In the genomic region with DNA sequence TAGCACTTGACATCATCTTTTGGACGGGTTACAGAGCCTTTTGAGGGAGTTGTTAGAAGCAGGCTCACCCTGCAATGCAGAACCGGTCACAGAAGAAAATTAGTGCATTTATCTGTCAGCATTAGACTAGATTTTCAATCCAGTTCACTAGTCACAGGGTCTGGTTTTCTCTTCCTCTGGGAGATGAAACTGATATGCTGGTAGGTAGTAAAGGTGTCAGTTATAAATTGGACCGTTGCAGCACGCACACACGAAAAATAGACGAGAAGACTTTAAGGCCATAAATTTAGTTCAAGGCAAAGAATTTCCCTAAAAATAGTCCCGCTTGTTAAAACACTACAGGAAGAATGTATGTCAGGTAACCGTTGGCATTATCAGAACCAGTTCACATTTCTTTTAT, we compare ENCODE assay signal across 27 cellular contexts.
"Had no signal": no experiment of that assay in that cellular context is flagged by ENCODE, and none has a peak within 500 bp of the region (broad histone marks: within the 10 kb centered on the region; RNA-seq: fewer than 3 reads in every experiment).

No MANE protein-coding gene starts in this region.

- H3K9me3 ChIP-seq: gastrocnemius medialis, left lung, prostate gland, right atrium auricular region, suprapubic skin, transverse colon, upper lobe of right lung, uterus had no signal

- H3K36me3 Mint-ChIP-seq: mesothelial cell of epicardium; naive thymus-derived CD4-positive, alpha-beta T cell had no signal

- H3K79me2 ChIP-seq: hepatocyte had no signal

- ATAC-seq: gastrocnemius medialis; left lung; naive thymus-derived CD4-positive, alpha-beta T cell; sciatic nerve; stimulated activated naive CD8-positive, alpha-beta T cell treated with anti-CD3 and anti-CD28 coated beads, Interleukin-15, amount 100 ng/mL, for 72 hours; upper lobe of right lung had no signal

- DNase-seq: dorsolateral prefrontal cortex; effector CD4-positive, alpha-beta T cell; foreskin fibroblast; gastrocnemius medialis; head of caudate nucleus; kidney; left lung; mesenchymal stem cell; naive thymus-derived CD4-positive, alpha-beta T cell; nucleus accumbens; stimulated activated CD4-positive, alpha-beta T cell treated with anti-CD3 and anti-CD28 coated beads, Interleukin-12 subunit alpha, Interleukin-12 subunit beta, amount 100 ng/mL, for 4 hours; stimulated activated CD4-positive, alpha-beta T cell treated with anti-CD3 and anti-CD28 coated beads, Interleukin-1b, Interleukin-23, amount 100 ng/mL, for 48 hours; stimulated activated CD4-positive, alpha-beta T cell treated with anti-CD3 and anti-CD28 coated beads, Interleukin-4, amount 100 ng/mL, for 1 hour; stimulated activated CD8-positive, alpha-beta memory T cell treated with anti-CD3 and anti-CD28 coated beads, Interleukin-4, amount 100 ng/mL, for 48 hours; stimulated activated naive CD4-positive, alpha-beta T cell; stimulated activated naive CD8-positive, alpha-beta T cell treated with anti-CD3 and anti-CD28 coated beads, Interleukin-15, amount 100 ng/mL, for 72 hours; transverse colon; upper lobe of right lung; uterus had no signal

- H3K4me3 ChIP-seq: dorsolateral prefrontal cortex, gastrocnemius medialis, hepatocyte, left lung, prostate gland, right atrium auricular region, smooth muscle cell, suprapubic skin, transverse colon, upper lobe of right lung, uterus had no signal

- H2AFZ ChIP-seq: hepatocyte had no signal

- H3K27ac ChIP-seq: gastrocnemius medialis, hepatocyte, left lung, prostate gland, right atrium auricular region, suprapubic skin, transverse colon, upper lobe of right lung, uterus had no signal

- H3K36me3 ChIP-seq: gastrocnemius medialis, left lung, prostate gland, right atrium auricular region, suprapubic skin, transverse colon, upper lobe of right lung, uterus had no signal

- H3K4me1 Mint-ChIP-seq: stimulated activated naive CD8-positive, alpha-beta T cell treated with anti-CD3 and anti-CD28 coated beads, Interleukin-15, amount 100 ng/mL, for 72 hours had no signal

- H3K27me3 ChIP-seq: right atrium auricular region, uterus had no signal

- H3K4me3 Mint-ChIP-seq: mesothelial cell of epicardium; naive thymus-derived CD4-positive, alpha-beta T cell; nephron; stimulated activated naive CD8-positive, alpha-beta T cell treated with anti-CD3 and anti-CD28 coated beads, Interleukin-15, amount 100 ng/mL, for 72 hours had no signal

- H3K4me2 ChIP-seq: hepatocyte, smooth muscle cell had no signal

- H3K9me3 Mint-ChIP-seq: mesothelial cell of epicardium; nephron; stimulated activated naive CD8-positive, alpha-beta T cell treated with anti-CD3 and anti-CD28 coated beads, Interleukin-15, amount 100 ng/mL, for 72 hours had no signal

- H3K27ac Mint-ChIP-seq: mesothelial cell of epicardium; naive thymus-derived CD4-positive, alpha-beta T cell; nephron; stimulated activated naive CD8-positive, alpha-beta T cell treated with anti-CD3 and anti-CD28 coated beads, Interleukin-15, amount 100 ng/mL, for 72 hours had no signal

- H3K4me1 ChIP-seq: gastrocnemius medialis, left lung, right atrium auricular region, suprapubic skin, transverse colon, upper lobe of right lung, uterus had no signal
